Comparison of ENCODE assay signal across 9 cellular contexts in genomic region chr2:148989882-148990493, GRCh38. TPM values are rescaled to one million over a fixed set of nuclear protein-coding genes. Genes with fewer than 3 reads are reported as not detected.
DNase-seq lines count a peak whose midpoint lies in the region; ATAC-seq and TF ChIP-seq lines count a peak whose summit lies in the region.
"Had no signal": no experiment of that assay in that cellular context is flagged by ENCODE, and none has a peak within 500 bp of the region (broad histone marks: within the 10 kb centered on the region; RNA-seq: fewer than 3 reads in every experiment).

No MANE protein-coding gene starts in this region.

- intact Hi-C loops in activated CD4-positive, alpha-beta memory T cell treated with anti-CD3 and anti-CD28 coated beads for 36 hours (cut with micrococcal nuclease), result loop anchor here (1.0 to 10.0 kb wide), 5 partner anchors 63 to 1053 kb away; partner anchors contain the start of gene EPC2
- intact Hi-C loops in vagina (cut with DNase I), result loop anchor here (10.0 kb wide), 1 partner anchor 1045 kb away; no protein-coding TSS in a partner anchor

- POLR2A ChIA-PET in activated CD4-positive, alpha-beta memory T cell treated with anti-CD3 and anti-CD28 coated beads for 36 hours (lab: Charles Lee), result no interaction called here

- TF ChIP-seq RAD21 in neural cell (conservative IDR thresholded peaks at IDR 0.05), result peak; percentile 79

- H3K4me3 Mint-ChIP-seq in activated CD4-positive, alpha-beta memory T cell treated with anti-CD3 and anti-CD28 coated beads for 36 hours, result no peak overlapping the region
- H3K4me3 Mint-ChIP-seq: dendritic cell treated with granulocyte-macrophage colony-stimulating factor and Interleukin-4, amounts not matched to agents 40 ng/mL and 50 ng/mL, for 4 days had no signal

- ATAC-seq in GM21367 (IDR thresholded peaks at IDR 0.05; ENCODE audit: unreplicated experiment), result peak; percentile 92
- peak; percentile 84 for ATAC-seq in HG03575 (IDR thresholded peaks at IDR 0.05; ENCODE audit: extremely low read depth, insufficient number of reproducible peaks, low FRiP score, unreplicated experiment)

- no peak overlapping the region for H3K27ac Mint-ChIP-seq in activated CD4-positive, alpha-beta memory T cell treated with anti-CD3 and anti-CD28 coated beads for 36 hours
- H3K27ac Mint-ChIP-seq: dendritic cell treated with granulocyte-macrophage colony-stimulating factor and Interleukin-4, amounts not matched to agents 40 ng/mL and 50 ng/mL, for 4 days had no signal

- H3K27me3 ChIP-seq in DOHH2 (ENCODE audit: control insufficient read depth, low read length) (no peaks in the 10 kb centered on the region), neural cell (ENCODE audit: insufficient read depth, low read depth, low read length) (no peaks in the 10 kb centered on the region), vagina (no peaks in the 10 kb centered on the region)

- no peak overlapping the region for H3K4me3 ChIP-seq in DOHH2 (ENCODE audit: low read length)
- H3K4me3 ChIP-seq in neural cell (ENCODE audit: low read length), result no peak overlapping the region
- no peak overlapping the region for H3K4me3 ChIP-seq in vagina

- no peaks in the 10 kb centered on the region for H3K79me2 ChIP-seq in DOHH2 (ENCODE audit: control insufficient read depth, low read length)
- H3K79me2 ChIP-seq in neural cell (replicated peaks; ENCODE audit: insufficient read depth, low read length), result peaks cover 11% of the 10 kb centered on the region

- no peak overlapping the region for H3K9ac ChIP-seq in neural cell (ENCODE audit: low read length)

- CTCF ChIA-PET in activated CD4-positive, alpha-beta memory T cell treated with anti-CD3 and anti-CD28 coated beads for 36 hours (lab: Charles Lee), result interaction anchor here (0.6 to 2.0 kb wide), 10 partner anchors 9 to 1055 kb away, joined by 3 to 10 read pairs (median 4); no protein-coding TSS in a partner anchor

- H3K9me3 ChIP-seq in DOHH2 (ENCODE audit: control insufficient read depth, insufficient read depth, low read length) (no peaks in the 10 kb centered on the region), neural cell (ENCODE audit: low read length) (no peaks in the 10 kb centered on the region), vagina (no peaks in the 10 kb centered on the region)

- no peaks in the 10 kb centered on the region for H3K9me3 Mint-ChIP-seq in activated CD4-positive, alpha-beta memory T cell treated with anti-CD3 and anti-CD28 coated beads for 36 hours
- H3K9me3 Mint-ChIP-seq: dendritic cell treated with granulocyte-macrophage colony-stimulating factor and Interleukin-4, amounts not matched to agents 40 ng/mL and 50 ng/mL, for 4 days had no signal

- H3K36me3 Mint-ChIP-seq in activated CD4-positive, alpha-beta memory T cell treated with anti-CD3 and anti-CD28 coated beads for 36 hours, result peaks cover 9% of the 10 kb centered on the region

- TF ChIP-seq CTCF in DOHH2 (IDR thresholded peaks at IDR 0.05; ENCODE audit: low read depth, low read length, poor library complexity, severe bottlenecking) (peak; percentile 73), neural cell (IDR thresholded peaks at IDR 0.05; ENCODE audit: poor library complexity, severe bottlenecking) (peak; percentile 75), vagina (IDR thresholded peaks at IDR 0.05) (peak in 2 of 3 experiments; percentile 68 to 72)

- H3F3A ChIP-seq in DOHH2 (ENCODE audit: control insufficient read depth, insufficient read depth), result no peaks in the 10 kb centered on the region
- no peaks in the 10 kb centered on the region for H3F3A ChIP-seq in neural cell (ENCODE audit: insufficient read depth, low read length, poor library complexity, severe bottlenecking)

- no peaks in the 10 kb centered on the region for H3K27me3 Mint-ChIP-seq in activated CD4-positive, alpha-beta memory T cell treated with anti-CD3 and anti-CD28 coated beads for 36 hours

- H3K27ac ChIP-seq in DOHH2 (ENCODE audit: low read depth, low read length) (no peak overlapping the region), neural cell (ENCODE audit: low read length) (no peak overlapping the region), vagina (no peak overlapping the region)

- no peak overlapping the region for H2AFZ ChIP-seq in neural cell (ENCODE audit: low read depth, low read length)

- H3K4me2 ChIP-seq in DOHH2 (ENCODE audit: low read length) (no peak overlapping the region), neural cell (ENCODE audit: low read length) (no peak overlapping the region)

- H3K36me3 ChIP-seq in DOHH2 (ENCODE audit: control insufficient read depth, low read length) (peaks cover 10% of the 10 kb centered on the region; the same call in 1 of the 2 replicates), neural cell (ENCODE audit: insufficient read depth, low read length) (peaks cover 15% of the 10 kb centered on the region), vagina (no peaks in the 10 kb centered on the region)

- H4K20me1 ChIP-seq in DOHH2 (ENCODE audit: control insufficient read depth, insufficient read depth, low read depth, low read length) (no peaks in the 10 kb centered on the region), neural cell (ENCODE audit: insufficient read depth) (peaks cover 6% of the 10 kb centered on the region)

- DNase-seq in NCI-H748 treated with DMSO at 0.1 percent for 48 hours (lab: John Stamatoyannopoulos, UW) (peak; percentile 60), fibroblast of gingiva (ENCODE audit: low read depth) (peak; percentile 76), vagina (ENCODE audit: extremely low spot score in 2 of 2) (no peak)
- DNase-seq in activated CD4-positive, alpha-beta memory T cell treated with anti-CD3 and anti-CD28 coated beads for 36 hours, result peak; percentile 55

- TF ChIP-seq EP300 in neural cell (conservative IDR thresholded peaks at IDR 0.05; ENCODE audit: poor library complexity, severe bottlenecking), result no peak

- H3K4me1 ChIP-seq in DOHH2 (ENCODE audit: control insufficient read depth, low read length) (peaks cover 6% of the 10 kb centered on the region; the same call in 1 of the 2 replicates), vagina (no peaks in the 10 kb centered on the region)

- TF ChIP-seq POLR2A in vagina (IDR thresholded peaks at IDR 0.05), result no peak

- peaks cover 2% of the 10 kb centered on the region for H3K4me1 Mint-ChIP-seq in activated CD4-positive, alpha-beta memory T cell treated with anti-CD3 and anti-CD28 coated beads for 36 hours (ENCODE audit: low read depth)

- no peaks in the 10 kb centered on the region for H3K9me2 ChIP-seq in DOHH2 (replicated peaks; ENCODE audit: control insufficient read depth, low read length)
- H3K9me2 ChIP-seq in neural cell (ENCODE audit: insufficient read depth, low read length), result no peaks in the 10 kb centered on the region

TF ChIP-seq in neural cell, 6 proteins besides CTCF, POLR2A, EP300 and RAD21:
- TF ChIP-seq TAF1 (IDR thresholded peaks at IDR 0.05; ENCODE audit: low read depth) (no peak), SMC3 (conservative IDR thresholded peaks at IDR 0.05; ENCODE audit: poor library complexity) (peak; percentile 77)

RNA-seq across cellular contexts. Expression of gene LYPD6B, which starts 48.5 kb away (rescaled TPM):
- total RNA-seq in activated CD4-positive, alpha-beta memory T cell treated with anti-CD3 and anti-CD28 coated beads for 36 hours, result not detected
- 0.68 and 7.7 TPM in 2 replicates for polyA plus RNA-seq in neural cell
- 1.4 and 1.5 TPM in 2 replicates for polyA minus RNA-seq in neural cell
- 10.1 TPM for total RNA-seq in vagina

Comparison
In these comparisons a context has a peak if more than half of its experiments do, and no peak if none do; other contexts are left out.
1. DNase-seq: peak in NCI-H748 treated with DMSO at 0.1 percent for 48 hours (single experiment), activated CD4-positive, alpha-beta memory T cell treated with anti-CD3 and anti-CD28 coated beads for 36 hours (single experiment) and fibroblast of gingiva (single experiment); none in vagina (0 of 2).
2. RNA of gene LYPD6B, which starts 48.5 kb away (total RNA-seq): 10.1 TPM in vagina (single experiment); not detected in activated CD4-positive, alpha-beta memory T cell treated with anti-CD3 and anti-CD28 coated beads for 36 hours; every median in the first group is over 10 times any median in the second.
3. Peak in every context shown above with its lines, with median percentiles within 50 percentile points of each other: CTCF ChIP-seq.